ENCODE assay signal across 10 cellular contexts in genomic region chr12:623172-623864, GRCh38. TPM values are rescaled to one million over a fixed set of nuclear protein-coding genes. Genes with fewer than 3 reads are reported as not detected.
DNase-seq lines count a peak whose midpoint lies in the region; ATAC-seq, FAIRE-seq and TF ChIP-seq lines count a peak whose summit lies in the region.
"Had no signal": no experiment of that assay in that cellular context is flagged by ENCODE, and none has a peak within 500 bp of the region (broad histone marks: within the 10 kb centered on the region; RNA-seq: fewer than 3 reads in every experiment).

No MANE protein-coding gene starts in this region.

- no peak overlapping the region for H2AFZ ChIP-seq in endothelial cell of umbilical vein (ENCODE audit: low read depth, low read length)

- intact Hi-C loops in CD8-positive, alpha-beta T cell (cut with DNase I, micrococcal nuclease) = no loop called here
- intact Hi-C loops in endothelial cell of umbilical vein (cut with micrococcal nuclease) (no loop called here), sciatic nerve (cut with DNase I) (no loop called here)
- intact Hi-C loops in naive thymus-derived CD4-positive, alpha-beta T cell (cut with micrococcal nuclease) = no loop called here

- TF ChIP-seq POLR2A in endothelial cell of umbilical vein (IDR thresholded peaks at IDR 0.05; ENCODE audit: low read depth, low read length) = no peak

- CTCF ChIA-PET in CD8-positive, alpha-beta T cell (lab: Charles Lee) = interaction anchor here (1.2 to 1.6 kb wide), 2 partner anchors 47 to 128 kb away, joined by 3 to 5 read pairs; no protein-coding TSS in a partner anchor
- CTCF ChIA-PET in endothelial cell of umbilical vein (lab: Charles Lee) = interaction anchor here (0.7 to 2.4 kb wide), 8 partner anchors 9 to 470 kb away, joined by 3 to 10 read pairs (median 4); partner anchors contain the start of gene WNK1
- CTCF ChIA-PET in naive thymus-derived CD4-positive, alpha-beta T cell (lab: Charles Lee) = interaction anchor here (0.5 to 1.5 kb wide), 2 partner anchors 13 to 191 kb away, joined by 3 to 6 read pairs; no protein-coding TSS in a partner anchor

- FAIRE-seq in endothelial cell of umbilical vein (lab: Jason Lieb, UNC) = peak; percentile 73

- H4K20me1 ChIP-seq in endothelial cell of umbilical vein (replicated peaks; ENCODE audit: control insufficient read depth, extremely low read depth, insufficient read depth, low read length) = no peaks in the 10 kb centered on the region

- POLR2A ChIA-PET in CD8-positive, alpha-beta T cell (lab: Charles Lee) = interaction anchor here (0.6 to 1.0 kb wide), 2 partner anchors 8 to 389 kb away, joined by 3 to 4 read pairs; no protein-coding TSS in a partner anchor
- POLR2A ChIA-PET in endothelial cell of umbilical vein (lab: Charles Lee) = no interaction called here
- POLR2A ChIA-PET in naive thymus-derived CD4-positive, alpha-beta T cell (lab: Charles Lee) = interaction anchor here (1.0 kb wide), 1 partner anchor 8 kb away, joined by 3 read pairs; no protein-coding TSS in a partner anchor

- H3K36me3 Mint-ChIP-seq in CD8-positive, alpha-beta T cell = no peaks in the 10 kb centered on the region
- H3K36me3 Mint-ChIP-seq in naive thymus-derived CD4-positive, alpha-beta T cell = peaks cover 0 to 5% (median 0%) of the 10 kb centered on the region in 5 donors

- no TSS peak for BruUV-seq in endothelial cell of umbilical vein (replicated peaks; lab: Mats Ljungman, UMichigan)

- dilution Hi-C loops in endothelial cell of umbilical vein (cut with MboI; ENCODE audit: extremely low pct_ligation_motif_present, low sequenced_read_pairs) = no loop called here

- H3K4me3 ChIP-seq in CD8-positive, alpha-beta T cell (ENCODE audit: low read depth, low read length) = no peak overlapping the region
- no peak overlapping the region for H3K4me3 ChIP-seq in HUES48 (ENCODE audit: low read depth, low read length)
- no peak overlapping the region for H3K4me3 ChIP-seq in endothelial cell of umbilical vein (replicated peaks in 1 of 3; ENCODE audit: insufficient read depth in 1 of 3, low read depth in 1 of 3, low read length in 3 of 3)
- no peak overlapping the region for H3K4me3 ChIP-seq in naive thymus-derived CD4-positive, alpha-beta T cell (ENCODE audit: low read length)
- H3K4me3 ChIP-seq: thoracic aorta had no signal

- peaks cover 30% of the 10 kb centered on the region for H3K4me1 ChIP-seq in CD8-positive, alpha-beta T cell (ENCODE audit: insufficient read depth, low read length)
- H3K4me1 ChIP-seq in HUES48 (ENCODE audit: control insufficient read depth, insufficient read depth, low read length) = peaks cover 15% of the 10 kb centered on the region
- H3K4me1 ChIP-seq in endothelial cell of umbilical vein (ENCODE audit: control insufficient read depth, extremely low read depth, insufficient read depth, low read length) = peaks cover 8% of the 10 kb centered on the region
- peaks cover 0 to 20% of the 10 kb centered on the region in 2 donors for H3K4me1 ChIP-seq in naive thymus-derived CD4-positive, alpha-beta T cell (ENCODE audit: control insufficient read depth in 2 of 2, insufficient read depth in 2 of 2, low read length in 2 of 2)

- no peak overlapping the region for H3K27ac ChIP-seq in CD8-positive, alpha-beta T cell (ENCODE audit: low read depth, low read length)
- H3K27ac ChIP-seq in HUES48 (ENCODE audit: low read depth, low read length) (peak overlapping the region; percentile 1), endothelial cell of umbilical vein (ENCODE audit: insufficient read depth, low read depth, low read length) (no peak overlapping the region)
- no peak overlapping the region for H3K27ac ChIP-seq in naive thymus-derived CD4-positive, alpha-beta T cell (ENCODE audit: low read depth, low read length)
- H3K27ac ChIP-seq: thoracic aorta had no signal

- no peak for DNase-seq in CD8-positive, alpha-beta T cell
- no peak for DNase-seq in endothelial cell of umbilical vein (ENCODE audit: low read depth, low spot score)
- no peak for DNase-seq in naive thymus-derived CD4-positive, alpha-beta T cell
- no peak for DNase-seq in HK-2 (ENCODE audit: unreplicated experiment)
- no peak for DNase-seq in NOMO-1 treated with dmso at 0.1 percent for 144 hours (lab: John Stamatoyannopoulos, UW; ENCODE audit: unreplicated experiment)
- DNase-seq in sciatic nerve (ENCODE audit: low spot score) = no peak
- DNase-seq: KG1, retina had no signal

- no peaks in the 10 kb centered on the region for H3K27me3 ChIP-seq in CD8-positive, alpha-beta T cell (ENCODE audit: insufficient read depth, low read length)
- H3K27me3 ChIP-seq in HUES48 (ENCODE audit: control insufficient read depth, insufficient read depth, low read length) (no peaks in the 10 kb centered on the region), endothelial cell of umbilical vein (ENCODE audit: control insufficient read depth in 2 of 2, insufficient read depth in 2 of 2, low read length in 2 of 2) (no peaks in the 10 kb centered on the region)
- H3K27me3 ChIP-seq in naive thymus-derived CD4-positive, alpha-beta T cell (ENCODE audit: control insufficient read depth in 2 of 2, insufficient read depth in 2 of 2, low read length in 2 of 2) = no peaks in the 10 kb centered on the region

- no peaks in the 10 kb centered on the region for H3K79me2 ChIP-seq in endothelial cell of umbilical vein (ENCODE audit: control insufficient read depth, insufficient read depth, low read length)

- peak overlapping the region; percentile 55 for H3K27ac Mint-ChIP-seq in CD8-positive, alpha-beta T cell
- H3K27ac Mint-ChIP-seq in naive thymus-derived CD4-positive, alpha-beta T cell = peak overlapping the region in 8 of 9 donors; percentile 20 to 96 (median 58)

- H3K9me3 ChIP-seq in CD8-positive, alpha-beta T cell (ENCODE audit: low read length) = no peaks in the 10 kb centered on the region
- no peaks in the 10 kb centered on the region for H3K9me3 ChIP-seq in HUES48 (ENCODE audit: control insufficient read depth, insufficient read depth, low read length)
- no peaks in the 10 kb centered on the region for H3K9me3 ChIP-seq in endothelial cell of umbilical vein (replicated peaks; ENCODE audit: control insufficient read depth, insufficient read depth, low read length)
- no peaks in the 10 kb centered on the region for H3K9me3 ChIP-seq in naive thymus-derived CD4-positive, alpha-beta T cell (ENCODE audit: control insufficient read depth in 2 of 3, low read length in 3 of 3)
- H3K9me3 ChIP-seq: thoracic aorta had no signal

- H3K4me2 ChIP-seq in endothelial cell of umbilical vein (ENCODE audit: insufficient read depth, low read length) = no peak overlapping the region

- no peak for ATAC-seq in CD8-positive, alpha-beta T cell
- no peak for ATAC-seq in naive thymus-derived CD4-positive, alpha-beta T cell
- ATAC-seq in sciatic nerve = no peak

- H3K9me1 ChIP-seq in endothelial cell of umbilical vein (replicated peaks; ENCODE audit: control insufficient read depth, extremely low read depth, insufficient read depth, low read length) = no peaks in the 10 kb centered on the region

- H3K27me3 Mint-ChIP-seq in CD8-positive, alpha-beta T cell (ENCODE audit: low read depth) = no peaks in the 10 kb centered on the region
- no peaks in the 10 kb centered on the region for H3K27me3 Mint-ChIP-seq in naive thymus-derived CD4-positive, alpha-beta T cell

- H3K9ac ChIP-seq in HUES48 (ENCODE audit: low read depth, low read length) = no peak overlapping the region
- no peak overlapping the region for H3K9ac ChIP-seq in endothelial cell of umbilical vein (replicated peaks; ENCODE audit: extremely low read depth, insufficient read depth, low read length)

- H3K4me3 Mint-ChIP-seq in CD8-positive, alpha-beta T cell = no peak overlapping the region
- peak overlapping the region in 6 of 10 donors; percentile 38 to 85 (median 60) for H3K4me3 Mint-ChIP-seq in naive thymus-derived CD4-positive, alpha-beta T cell

- TF ChIP-seq CTCF in CD8-positive, alpha-beta T cell (IDR thresholded peaks at IDR 0.05) = no peak
- TF ChIP-seq CTCF in endothelial cell of umbilical vein (IDR thresholded peaks at IDR 0.05; ENCODE audit: extremely low read depth in 1 of 2, insufficient read depth in 1 of 2, low read depth in 1 of 2, low read length in 2 of 2) = no peak

- H3K36me3 ChIP-seq in CD8-positive, alpha-beta T cell (ENCODE audit: insufficient read depth, low read length) = no peaks in the 10 kb centered on the region
- H3K36me3 ChIP-seq in HUES48 (ENCODE audit: control insufficient read depth, insufficient read depth, low read length) (no peaks in the 10 kb centered on the region), endothelial cell of umbilical vein (ENCODE audit: control insufficient read depth in 2 of 2, extremely low read depth in 1 of 2, insufficient read depth in 2 of 2, low read length in 2 of 2) (no peaks in the 10 kb centered on the region)
- H3K36me3 ChIP-seq in naive thymus-derived CD4-positive, alpha-beta T cell (ENCODE audit: control insufficient read depth in 2 of 3, insufficient read depth in 3 of 3, low read length in 3 of 3) = no peaks in the 10 kb centered on the region
- H3K36me3 ChIP-seq: thoracic aorta had no signal

- no peaks in the 10 kb centered on the region for H3K9me3 Mint-ChIP-seq in CD8-positive, alpha-beta T cell
- no peaks in the 10 kb centered on the region for H3K9me3 Mint-ChIP-seq in naive thymus-derived CD4-positive, alpha-beta T cell

- peaks cover 36% of the 10 kb centered on the region for H3K4me1 Mint-ChIP-seq in CD8-positive, alpha-beta T cell (ENCODE audit: low read depth)
- peaks cover 29 to 55% (median 50%) of the 10 kb centered on the region in 7 donors for H3K4me1 Mint-ChIP-seq in naive thymus-derived CD4-positive, alpha-beta T cell

TF ChIP-seq in endothelial cell of umbilical vein, 7 proteins besides CTCF, POLR2A, EP300 and RAD21:
- TF ChIP-seq MYC (IDR thresholded peaks at IDR 0.05; ENCODE audit: low read depth, low read length) (no peak), POLR2AphosphoS5 (IDR thresholded peaks at IDR 0.05; ENCODE audit: insufficient read depth, low read depth, low read length) (no peak), EZH2 (IDR thresholded peaks at IDR 0.05; ENCODE audit: borderline replicate concordance, low read depth, low read length, severe bottlenecking) (no peak)

RNA-seq across cellular contexts. Expression of gene NINJ2, which starts 39.9 kb away (rescaled TPM):
- 1 to 10 TPM; 1.2 to 1.6 TPM for total RNA-seq in CD8-positive, alpha-beta T cell
- total RNA-seq in endothelial cell of umbilical vein = 0.75 and 1.4 TPM in 2 replicates
- 4.4 and 6.0 TPM in 2 replicates for polyA plus RNA-seq in endothelial cell of umbilical vein
- polyA plus RNA-seq in endothelial cell of umbilical vein (2011; cell fraction: cytosol; rRNA removed) = 3.4 and 3.7 TPM in 2 replicates
- polyA plus RNA-seq in endothelial cell of umbilical vein (2011; cell fraction: nucleus; rRNA removed) = 0.74 and 1.1 TPM in 2 replicates
- polyA plus RNA-seq in endothelial cell of umbilical vein (2012) = 2.7 and 3.6 TPM in 2 replicates
- polyA minus RNA-seq in endothelial cell of umbilical vein = 1.1 and 6.6 TPM in 2 replicates
- 1.2 TPM for polyA minus RNA-seq in endothelial cell of umbilical vein (2011; cell fraction: cytosol; rRNA and poly(A)+ RNA removed)
- polyA minus RNA-seq in endothelial cell of umbilical vein (2011; cell fraction: nucleus; rRNA and poly(A)+ RNA removed) = not detected in 2 replicates
- 10 to 100 TPM in 1 of 5 experiments, 1 to 10 TPM in 3, under 1 TPM in 1; 0.84 to 11.2 (median 2.1) TPM for total RNA-seq in naive thymus-derived CD4-positive, alpha-beta T cell
- 10 to 100 TPM in 1 of 2 donors, 1 to 10 TPM in 1; 8.8 to 10.0 TPM for polyA plus RNA-seq in naive thymus-derived CD4-positive, alpha-beta T cell
- 6.2 TPM for total RNA-seq in sciatic nerve
